In genomic region chr19:2059422-2060201, GRCh38 we compare ENCODE assay signal across 8 cellular contexts. TPM values are rescaled to one million over a fixed set of nuclear protein-coding genes. Genes with fewer than 3 reads are reported as not detected.
DNase-seq lines count a peak whose midpoint lies in the region; ATAC-seq and TF ChIP-seq lines count a peak whose summit lies in the region.

No MANE protein-coding gene starts in this region.

- TF ChIP-seq CTCF in sigmoid colon (IDR thresholded peaks at IDR 0.05): no peak

- peak overlapping the region; percentile 76 for H3K4me3 ChIP-seq in adipocyte (ENCODE audit: low read length)
- H3K4me3 ChIP-seq in right cardiac atrium (ENCODE audit: low read length): no peak overlapping the region
- peak overlapping the region in 3 of 4 donors; percentile 14 to 89 (median 73) for H3K4me3 ChIP-seq in sigmoid colon

- no peak for TF ChIP-seq POLR2A in sigmoid colon (IDR thresholded peaks at IDR 0.05)

- TF ChIP-seq EP300 in sigmoid colon (IDR thresholded peaks at IDR 0.05): no peak

- peak; percentile 14 to 41 for ATAC-seq in right cardiac atrium
- ATAC-seq in GM18873 (IDR thresholded peaks at IDR 0.05; ENCODE audit: low FRiP score, unreplicated experiment): no peak
- ATAC-seq in HG03095 (IDR thresholded peaks at IDR 0.05; ENCODE audit: unreplicated experiment): no peak
- no peak for ATAC-seq in GM18502 (IDR thresholded peaks at IDR 0.05; ENCODE audit: poor library complexity, unreplicated experiment)

- peaks cover 48% of the 10 kb centered on the region for H3K4me1 ChIP-seq in adipocyte (ENCODE audit: control insufficient read depth, insufficient read depth, low read length)
- H3K4me1 ChIP-seq in right cardiac atrium (ENCODE audit: control insufficient read depth, insufficient read depth, low read length): peaks cover 12% of the 10 kb centered on the region
- peaks cover 0 to 76% (median 71%) of the 10 kb centered on the region in 4 donors for H3K4me1 ChIP-seq in sigmoid colon

- DNase-seq in DMS53 (lab: John Stamatoyannopoulos, UW) (peak; percentile 96), NCI-H146 (lab: John Stamatoyannopoulos, UW) (peak; percentile 75), adipocyte (ENCODE audit: low read depth) (peak; percentile 35), right cardiac atrium (peak; percentile 77 to 85 (median 81)), sigmoid colon (peak; percentile 89)

- no peaks in the 10 kb centered on the region for H3K36me3 ChIP-seq in adipocyte (ENCODE audit: control insufficient read depth, insufficient read depth, low read length, severe bottlenecking)
- no peaks in the 10 kb centered on the region for H3K36me3 ChIP-seq in sigmoid colon

- intact Hi-C loops in right cardiac atrium (cut with DNase I): no loop called here
- intact Hi-C loops in sigmoid colon (cut with DNase I): loop anchor here (2.0 kb wide), 2 partner anchors 35 to 43 kb away; no protein-coding TSS in a partner anchor

- no peaks in the 10 kb centered on the region for H3K27me3 ChIP-seq in adipocyte (replicated peaks; ENCODE audit: control insufficient read depth, insufficient read depth, low read length)
- H3K27me3 ChIP-seq in right cardiac atrium (ENCODE audit: control insufficient read depth, insufficient read depth): no peaks in the 10 kb centered on the region
- no peaks in the 10 kb centered on the region for H3K27me3 ChIP-seq in sigmoid colon

- H3K9me3 ChIP-seq in adipocyte (ENCODE audit: control insufficient read depth, low read length) (no peaks in the 10 kb centered on the region), right cardiac atrium (ENCODE audit: control insufficient read depth, low read length) (no peaks in the 10 kb centered on the region), sigmoid colon (no peaks in the 10 kb centered on the region)

- 46% methylated on average over 24 of the region's 24 CpGs for WGBS in right cardiac atrium
- 13 to 53% methylated on average over 24 of the region's 24 CpGs for WGBS in sigmoid colon, 2 donors

- H3K9ac ChIP-seq in adipocyte (ENCODE audit: low read length): peak overlapping the region; percentile 98

- H3K27ac ChIP-seq in right cardiac atrium (ENCODE audit: low read length) (peak overlapping the region; percentile 89), sigmoid colon (peak overlapping the region; percentile 95 to 100 (median 100))

RNA-seq across cellular contexts. Expression of gene MKNK2, which starts 8.6 kb away (rescaled TPM):
- total RNA-seq in right cardiac atrium (100 to 1,000 TPM in 3 of 4 donors, 10 to 100 TPM in 1; 96.9 to 151 (median 122) TPM), sigmoid colon (100 to 1,000 TPM in 3 of 4 donors, 10 to 100 TPM in 1; 83.1 to 124 (median 107) TPM)
- polyA plus RNA-seq in right cardiac atrium (75.9 TPM), sigmoid colon (100 to 1,000 TPM; 121 to 157 (median 129) TPM)

RNA-seq across cellular contexts. Expression of gene MOB3A, which starts 36.5 kb away (rescaled TPM):
- total RNA-seq in right cardiac atrium: 10 to 100 TPM; 20.9 to 27.0 (median 21.8) TPM
- 9.5 TPM for polyA plus RNA-seq in right cardiac atrium
- total RNA-seq in sigmoid colon: 10 to 100 TPM; 25.7 to 65.4 (median 32.0) TPM
- polyA plus RNA-seq in sigmoid colon: 10 to 100 TPM; 14.4 to 36.1 (median 14.6) TPM

RNA-seq across cellular contexts. Expression of gene IZUMO4, which starts 37.1 kb away (rescaled TPM):
- total RNA-seq in right cardiac atrium (1 to 10 TPM; 1.1 to 3.3 (median 2.3) TPM), sigmoid colon (1 to 10 TPM; 2.3 to 6.0 (median 4.6) TPM)
- polyA plus RNA-seq in right cardiac atrium (2.7 TPM), sigmoid colon (1 to 10 TPM; 2.4 to 8.5 (median 3.5) TPM)

RNA-seq across cellular contexts. Expression of gene BTBD2, which starts 44.1 kb away (rescaled TPM):
- total RNA-seq in right cardiac atrium: 10 to 100 TPM; 52.7 to 68.4 (median 62.2) TPM
- polyA plus RNA-seq in right cardiac atrium: 39.3 TPM
- 10 to 100 TPM; 43.8 to 82.8 (median 50.3) TPM for total RNA-seq in sigmoid colon
- polyA plus RNA-seq in sigmoid colon: 10 to 100 TPM; 31.9 to 58.7 (median 46.2) TPM

Comparison
In these comparisons a context has a peak if more than half of its experiments do, and no peak if none do; other contexts are left out.
1. DNase-seq: peak in every context shown above with its lines; median percentile 96 in DMS53; 89 in sigmoid colon; 81 in right cardiac atrium; 75 in NCI-H146; 35 in adipocyte.
2. ATAC-seq: peak in right cardiac atrium (2 of 2); none in GM18873 (single experiment), HG03095 (single experiment) and GM18502 (single experiment).